In the genomic region with DNA sequence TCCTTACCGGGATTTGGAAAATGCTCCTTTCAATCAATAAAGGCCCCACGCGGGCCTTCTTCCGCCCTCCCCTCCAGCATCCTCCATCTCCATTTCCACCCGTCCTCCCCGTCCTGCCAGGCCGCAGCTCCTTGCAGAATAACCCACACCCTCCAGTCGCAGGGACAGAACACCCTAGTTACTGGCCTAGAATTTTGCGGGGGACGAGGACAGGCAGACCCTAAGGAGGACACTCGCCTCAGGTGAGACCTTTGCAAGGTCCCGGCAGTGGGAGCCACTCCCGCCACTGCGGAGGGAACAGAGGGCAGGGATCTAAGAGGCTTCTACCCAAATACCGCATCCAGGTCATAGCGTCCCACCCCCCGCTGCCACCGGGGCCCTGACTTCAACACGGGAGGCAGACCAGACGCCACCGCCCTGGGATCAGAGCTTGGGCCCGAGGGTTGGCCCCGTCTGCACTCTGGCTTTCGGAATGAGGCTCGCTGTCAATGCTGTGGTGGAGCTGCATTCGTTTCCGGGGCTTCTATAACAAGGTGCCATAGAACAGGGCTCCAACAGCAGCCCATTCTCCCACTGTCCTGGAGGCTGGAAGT, we compare ENCODE assay signal across 17 cellular contexts.
"Had no signal": no experiment of that assay in that cellular context is flagged by ENCODE, and none has a peak within 500 bp of the region (broad histone marks: within the 10 kb centered on the region; RNA-seq: fewer than 3 reads in every experiment).

No MANE protein-coding gene starts in this region.

- H3K4me1 Mint-ChIP-seq: mesothelial cell of epicardium had no signal

- FAIRE-seq: endometrium, frontal cortex had no signal

- H3K36me3 ChIP-seq: heart left ventricle, sigmoid colon, tibial artery had no signal

- DNase-seq: central memory CD4-positive, alpha-beta T cell; cortex of kidney; dorsolateral prefrontal cortex; effector CD8-positive, alpha-beta T cell; heart left ventricle; hippocampal formation; kidney glomerular epithelial cell; natural killer cell; sigmoid colon; stimulated activated CD4-positive, alpha-beta T cell treated with anti-CD3 and anti-CD28 coated beads, Interleukin-12 subunit alpha, Interleukin-12 subunit beta, amount 100 ng/mL, for 4 hours; tibial artery had no signal

- ATAC-seq: esophagus mucosa, heart left ventricle, natural killer cell had no signal

- H3K36me3 Mint-ChIP-seq: mesothelial cell of epicardium, natural killer cell had no signal

- H3K27ac Mint-ChIP-seq: natural killer cell; stimulated activated naive CD8-positive, alpha-beta T cell treated with anti-CD3 and anti-CD28 coated beads, Interleukin-15, Interleukin-2, amounts not matched to agents 100 ng/mL and 50 ng/mL, for 24 hours had no signal

- H3K4me3 Mint-ChIP-seq: mesothelial cell of epicardium; natural killer cell; stimulated activated naive CD8-positive, alpha-beta T cell treated with anti-CD3 and anti-CD28 coated beads, Interleukin-15, Interleukin-2, amounts not matched to agents 100 ng/mL and 50 ng/mL, for 24 hours had no signal

- H3K27ac ChIP-seq: dorsolateral prefrontal cortex, heart left ventricle, sigmoid colon, skin epidermis, tibial artery had no signal

- H3K4me3 ChIP-seq: dorsolateral prefrontal cortex, heart left ventricle, sigmoid colon, skin epidermis, tibial artery had no signal

- H3K9me3 Mint-ChIP-seq: mesothelial cell of epicardium; natural killer cell; stimulated activated naive CD8-positive, alpha-beta T cell treated with anti-CD3 and anti-CD28 coated beads, Interleukin-15, Interleukin-2, amounts not matched to agents 100 ng/mL and 50 ng/mL, for 24 hours had no signal

- H3K9me3 ChIP-seq: heart left ventricle, sigmoid colon, tibial artery had no signal
